1 cellular context compared by ENCODE assay signal in the genomic region with DNA sequence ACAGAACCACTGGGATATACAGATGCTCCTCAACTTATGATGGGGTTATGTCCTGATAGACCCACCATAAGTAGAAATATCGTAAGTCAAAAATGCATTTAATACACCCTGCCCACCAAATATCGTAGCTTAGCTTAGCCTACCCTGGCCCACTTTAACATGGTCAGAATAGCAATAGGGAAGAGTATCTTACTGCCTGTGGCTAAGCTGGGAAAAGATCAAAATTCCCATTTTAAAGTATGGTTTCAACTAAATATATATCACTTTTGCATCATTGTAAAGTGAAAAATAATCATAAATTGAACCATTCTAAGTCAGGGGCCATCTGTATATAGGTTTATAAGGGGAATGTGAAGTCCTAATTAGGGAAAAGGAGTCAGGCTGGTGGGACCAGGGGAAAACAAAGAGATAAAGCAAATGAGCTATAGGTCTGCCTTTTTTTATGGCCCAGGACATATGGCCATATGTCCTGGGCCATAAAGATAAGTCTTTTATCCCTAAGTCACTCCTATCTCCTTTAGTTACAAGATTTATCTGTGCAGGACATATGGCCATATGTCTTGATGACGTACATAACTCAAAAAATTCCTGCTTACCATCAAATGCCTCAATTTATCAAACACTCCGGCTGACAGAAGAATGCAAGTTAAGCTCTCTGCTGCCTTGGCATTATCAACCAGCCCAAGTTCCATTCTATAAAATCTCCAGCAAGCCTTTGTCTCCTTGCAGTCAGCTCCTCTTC.
TF ChIP-seq lines count a peak whose summit lies in the region.

No MANE protein-coding gene starts in this region.

TF ChIP-seq in K562, 482 proteins besides CTCF, POLR2A, EP300 and RAD21 (continued from another document):
- TF ChIP-seq, protein P1, sequence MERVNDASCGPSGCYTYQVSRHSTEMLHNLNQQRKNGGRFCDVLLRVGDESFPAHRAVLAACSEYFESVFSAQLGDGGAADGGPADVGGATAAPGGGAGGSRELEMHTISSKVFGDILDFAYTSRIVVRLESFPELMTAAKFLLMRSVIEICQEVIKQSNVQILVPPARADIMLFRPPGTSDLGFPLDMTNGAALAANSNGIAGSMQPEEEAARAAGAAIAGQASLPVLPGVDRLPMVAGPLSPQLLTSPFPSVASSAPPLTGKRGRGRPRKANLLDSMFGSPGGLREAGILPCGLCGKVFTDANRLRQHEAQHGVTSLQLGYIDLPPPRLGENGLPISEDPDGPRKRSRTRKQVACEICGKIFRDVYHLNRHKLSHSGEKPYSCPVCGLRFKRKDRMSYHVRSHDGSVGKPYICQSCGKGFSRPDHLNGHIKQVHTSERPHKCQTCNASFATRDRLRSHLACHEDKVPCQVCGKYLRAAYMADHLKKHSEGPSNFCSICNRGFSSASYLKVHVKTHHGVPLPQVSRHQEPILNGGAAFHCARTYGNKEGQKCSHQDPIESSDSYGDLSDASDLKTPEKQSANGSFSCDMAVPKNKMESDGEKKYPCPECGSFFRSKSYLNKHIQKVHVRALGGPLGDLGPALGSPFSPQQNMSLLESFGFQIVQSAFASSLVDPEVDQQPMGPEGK (CRISPR knock-in tag; IDR thresholded peaks at IDR 0.05; ENCODE audit: borderline replicate concordance) = no peak
